ENCODE assay signal across 25 cellular contexts in genomic region chr11:20964985-20965384, GRCh38.
"Had no signal": no experiment of that assay in that cellular context is flagged by ENCODE, and none has a peak within 500 bp of the region (broad histone marks: within the 10 kb centered on the region; RNA-seq: fewer than 3 reads in every experiment).

No MANE protein-coding gene starts in this region.

- FAIRE-seq: colon had no signal

- H3K36me3 ChIP-seq: ascending aorta, gastrocnemius medialis, upper lobe of right lung had no signal

- H3K4me1 ChIP-seq: gastrocnemius medialis, upper lobe of right lung had no signal

- ATAC-seq: gastrocnemius medialis, left ventricle myocardium superior, upper lobe of right lung had no signal

- H3K4me3 ChIP-seq: ascending aorta, dorsolateral prefrontal cortex, gastrocnemius medialis, upper lobe of right lung had no signal

- H3K27ac ChIP-seq: ascending aorta, epithelial cell of prostate, gastrocnemius medialis, upper lobe of right lung, VCaP had no signal

- H3K27me3 ChIP-seq: ascending aorta, dorsolateral prefrontal cortex, gastrocnemius medialis, upper lobe of right lung had no signal

- DNase-seq: activated CD4-positive, alpha-beta T cell treated with anti-CD3 and anti-CD28 coated beads, Interleukin-2, amount 50 U/mL, for 1 hour; activated CD4-positive, CD25-positive, alpha-beta regulatory T cell treated with anti-CD3 and anti-CD28 coated beads, Interleukin-2, amount 50 U/mL, for 72 hours; activated CD8-positive, alpha-beta memory T cell treated with anti-CD3 and anti-CD28 coated beads for 24 hours; activated CD8-positive, alpha-beta memory T cell treated with anti-CD3 and anti-CD28 coated beads, Interleukin-2, amount 50 U/mL, for 48 hours; activated effector memory CD4-positive, alpha-beta T cell treated with Interleukin-2 at 50 U/mL for 16 hours; activated naive CD4-positive, alpha-beta T cell treated with anti-CD3 and anti-CD28 coated beads, Interleukin-2, amount 50 U/mL, for 16 hours; activated T-cell treated with anti-CD3 and anti-CD28 coated beads, Interleukin-2, amount 50 U/mL, for 48 hours; dorsolateral prefrontal cortex; endodermal cell; gastrocnemius medialis; head of caudate nucleus; kidney glomerular epithelial cell; left ventricle myocardium superior; occipital lobe; posterior cingulate gyrus; retina; stimulated activated CD4-positive, alpha-beta T cell treated with anti-CD3 and anti-CD28 coated beads, Interleukin-12 subunit alpha, Interleukin-12 subunit beta, amount 100 ng/mL, for 4 hours; stimulated activated CD4-positive, alpha-beta T cell treated with anti-CD3 and anti-CD28 coated beads, Interleukin-1b, Interleukin-23, amount 100 ng/mL, for 48 hours; stimulated activated CD8-positive, alpha-beta memory T cell treated with anti-CD3 and anti-CD28 coated beads, Interleukin-4, amount 100 ng/mL, for 48 hours; stimulated activated naive CD4-positive, alpha-beta T cell; upper lobe of right lung had no signal

- H3K9me3 ChIP-seq: ascending aorta, gastrocnemius medialis, upper lobe of right lung had no signal
